In genomic region chr2:6929196-6929874, GRCh38 we compare ENCODE assay signal across 18 cellular contexts. TPM values are rescaled to one million over a fixed set of nuclear protein-coding genes. Genes with fewer than 3 reads are reported as not detected.
DNase-seq lines count a peak whose midpoint lies in the region; ATAC-seq and TF ChIP-seq lines count a peak whose summit lies in the region.
"Had no signal": no experiment of that assay in that cellular context is flagged by ENCODE, and none has a peak within 500 bp of the region (broad histone marks: within the 10 kb centered on the region; RNA-seq: fewer than 3 reads in every experiment).

No MANE protein-coding gene starts in this region.

- H3K9me3 Mint-ChIP-seq in activated naive CD8-positive, alpha-beta T cell treated with anti-CD3 and anti-CD28 coated beads, Interleukin-2, amount 10 ng/mL, durations not matched to agents 7 days and 5 days = peaks cover 5% of the 10 kb centered on the region
- H3K9me3 Mint-ChIP-seq in naive thymus-derived CD4-positive, alpha-beta T cell = peaks cover 0 to 19% (median 9%) of the 10 kb centered on the region in 11 donors
- H3K9me3 Mint-ChIP-seq: endodermal cell had no signal

- H3K9me3 ChIP-seq in naive thymus-derived CD4-positive, alpha-beta T cell (ENCODE audit: control insufficient read depth in 2 of 3, low read length in 3 of 3) = no peaks in the 10 kb centered on the region
- H3K9me3 ChIP-seq: Caco-2, testis had no signal

- H3K27me3 ChIP-seq in KMS-11 (ENCODE audit: insufficient read depth, low read depth) = no peaks in the 10 kb centered on the region
- peaks cover 0 to 2% of the 10 kb centered on the region in 2 donors for H3K27me3 ChIP-seq in naive thymus-derived CD4-positive, alpha-beta T cell (ENCODE audit: control insufficient read depth in 2 of 2, insufficient read depth in 2 of 2, low read length in 2 of 2)
- H3K27me3 ChIP-seq: testis had no signal

- CTCF ChIA-PET in naive thymus-derived CD4-positive, alpha-beta T cell (lab: Charles Lee) = interaction anchor here (1.0 to 1.4 kb wide), 4 partner anchors 8 to 84 kb away, joined by 3 to 8 read pairs (median 6); no protein-coding TSS in a partner anchor

- H4K20me1 ChIP-seq in KMS-11 (ENCODE audit: insufficient read depth) = no peaks in the 10 kb centered on the region

- DNase-seq in activated naive CD8-positive, alpha-beta T cell treated with anti-CD3 and anti-CD28 coated beads, Interleukin-2, amount 10 ng/mL, durations not matched to agents 7 days and 5 days = no peak
- DNase-seq in naive thymus-derived CD4-positive, alpha-beta T cell = no peak
- no peak for DNase-seq in GM19240 (ENCODE audit: insufficient read length, low spot score)
- DNase-seq: anterior cingulate cortex; Caco-2; kidney; mesenchymal stem cell; NCI-H226; stimulated activated CD4-positive, alpha-beta T cell treated with anti-CD3 and anti-CD28 coated beads, Interleukin-12 subunit alpha, Interleukin-12 subunit beta, amount 100 ng/mL, for 4 hours; testis had no signal

- H3K27ac Mint-ChIP-seq in activated naive CD8-positive, alpha-beta T cell treated with anti-CD3 and anti-CD28 coated beads, Interleukin-2, amount 10 ng/mL, durations not matched to agents 7 days and 5 days = no peak overlapping the region
- H3K27ac Mint-ChIP-seq in naive thymus-derived CD4-positive, alpha-beta T cell = peak overlapping the region in 6 of 9 donors; percentile 22 to 80 (median 72)
- H3K27ac Mint-ChIP-seq: activated T-helper 2 cell treated with anti-CD3 and anti-CD28 coated beads, Interferon-gamma antibody, Interleukin-2, Interleukin-4, amounts not matched to agents 10 μg/mL and 5 μg/mL and 100 μg/mL, durations not matched to agents 14 hours and 24 hours and 36 hours; endodermal cell had no signal

- H3K79me2 ChIP-seq in KMS-11 (ENCODE audit: insufficient read depth, low read depth) = no peaks in the 10 kb centered on the region

- POLR2A ChIA-PET in activated naive CD8-positive, alpha-beta T cell treated with anti-CD3 and anti-CD28 coated beads, Interleukin-2, amount 10 ng/mL, durations not matched to agents 7 days and 5 days (lab: Charles Lee) = interaction anchor here (0.7 to 2.6 kb wide), 3 partner anchors 10 to 52 kb away, joined by 3 to 13 read pairs (median 6); partner anchors contain the start of gene RSAD2
- POLR2A ChIA-PET in naive thymus-derived CD4-positive, alpha-beta T cell (lab: Charles Lee) = interaction anchor here (0.7 to 1.8 kb wide), 7 partner anchors 9 to 1753 kb away, joined by 3 to 4 read pairs (median 4); partner anchors contain the start of gene ID2

- H3K36me3 Mint-ChIP-seq in activated naive CD8-positive, alpha-beta T cell treated with anti-CD3 and anti-CD28 coated beads, Interleukin-2, amount 10 ng/mL, durations not matched to agents 7 days and 5 days = peaks cover 72% of the 10 kb centered on the region
- H3K36me3 Mint-ChIP-seq in naive thymus-derived CD4-positive, alpha-beta T cell = peaks cover 0 to 66% (median 41%) of the 10 kb centered on the region in 5 donors

- H3K9ac ChIP-seq in KMS-11 = no peak overlapping the region

- H3K4me3 Mint-ChIP-seq in activated naive CD8-positive, alpha-beta T cell treated with anti-CD3 and anti-CD28 coated beads, Interleukin-2, amount 10 ng/mL, durations not matched to agents 7 days and 5 days = peak overlapping the region; percentile 28
- H3K4me3 Mint-ChIP-seq in naive thymus-derived CD4-positive, alpha-beta T cell = peak overlapping the region in 7 of 10 donors; percentile 20 to 75 (median 52)
- H3K4me3 Mint-ChIP-seq: endodermal cell had no signal

- H3K36me3 ChIP-seq in KMS-11 (ENCODE audit: insufficient read depth) = no peaks in the 10 kb centered on the region
- peaks cover 0 to 3% (median 0%) of the 10 kb centered on the region in 3 experiments for H3K36me3 ChIP-seq in naive thymus-derived CD4-positive, alpha-beta T cell (ENCODE audit: control insufficient read depth in 2 of 3, insufficient read depth in 3 of 3, low read length in 3 of 3)

- ATAC-seq in GM18868 (IDR thresholded peaks at IDR 0.05; ENCODE audit: unreplicated experiment) (peak; percentile 32), GM21737 (IDR thresholded peaks at IDR 0.05; ENCODE audit: unreplicated experiment) (no peak), GM21447 (IDR thresholded peaks at IDR 0.05; ENCODE audit: unreplicated experiment) (no peak)
- ATAC-seq in activated naive CD8-positive, alpha-beta T cell treated with anti-CD3 and anti-CD28 coated beads, Interleukin-2, amount 10 ng/mL, durations not matched to agents 7 days and 5 days (ENCODE audit: low read depth) = peak; percentile 41
- no peak for ATAC-seq in naive thymus-derived CD4-positive, alpha-beta T cell
- ATAC-seq: HCT116 had no signal

- H2AFZ ChIP-seq in KMS-11 (ENCODE audit: low read depth) = no peak overlapping the region

- H3K27me3 Mint-ChIP-seq in activated naive CD8-positive, alpha-beta T cell treated with anti-CD3 and anti-CD28 coated beads, Interleukin-2, amount 10 ng/mL, durations not matched to agents 7 days and 5 days = no peaks in the 10 kb centered on the region
- H3K27me3 Mint-ChIP-seq in naive thymus-derived CD4-positive, alpha-beta T cell = no peaks in the 10 kb centered on the region

- no peak for TF ChIP-seq CTCF in KMS-11 (conservative IDR thresholded peaks at IDR 0.05; ENCODE audit: low read depth, low read length)

- H3K4me3 ChIP-seq in KMS-11 (IDR thresholded peaks at IDR 0.05; ENCODE audit: insufficient read depth, low read depth, low read length) = no peak overlapping the region
- H3K4me3 ChIP-seq in naive thymus-derived CD4-positive, alpha-beta T cell (ENCODE audit: low read length) = no peak overlapping the region
- H3K4me3 ChIP-seq: testis had no signal

- intact Hi-C loops in naive thymus-derived CD4-positive, alpha-beta T cell (cut with micrococcal nuclease) = no loop called here

- peaks cover 51% of the 10 kb centered on the region for H3K4me1 Mint-ChIP-seq in activated naive CD8-positive, alpha-beta T cell treated with anti-CD3 and anti-CD28 coated beads, Interleukin-2, amount 10 ng/mL, durations not matched to agents 7 days and 5 days
- peaks cover 40 to 91% (median 87%) of the 10 kb centered on the region in 7 donors for H3K4me1 Mint-ChIP-seq in naive thymus-derived CD4-positive, alpha-beta T cell

- H3K27ac ChIP-seq in KMS-11 = no peak overlapping the region
- H3K27ac ChIP-seq in naive thymus-derived CD4-positive, alpha-beta T cell (ENCODE audit: low read depth, low read length) = no peak overlapping the region
- H3K27ac ChIP-seq: HL-60, testis had no signal

- peaks cover 13% of the 10 kb centered on the region for H3K4me1 ChIP-seq in KMS-11 (ENCODE audit: low read depth, poor library complexity, severe bottlenecking)
- H3K4me1 ChIP-seq in naive thymus-derived CD4-positive, alpha-beta T cell (ENCODE audit: control insufficient read depth in 2 of 2, insufficient read depth in 2 of 2, low read length in 2 of 2) = peaks cover 0 to 44% of the 10 kb centered on the region in 2 donors
- H3K4me1 ChIP-seq: Caco-2 had no signal

- peak overlapping the region; percentile 37; the same call in 1 of the 2 replicates for H3K4me2 ChIP-seq in KMS-11

RNA-seq across cellular contexts. Expression of gene RNF144A, which starts 12.1 kb away (rescaled TPM):
- 10 to 100 TPM; 78.7 to 91.1 TPM for total RNA-seq in activated naive CD8-positive, alpha-beta T cell treated with anti-CD3 and anti-CD28 coated beads, Interleukin-2, amount 10 ng/mL, durations not matched to agents 7 days and 5 days
- 10 to 100 TPM; 40.0 to 74.4 (median 61.2) TPM for total RNA-seq in naive thymus-derived CD4-positive, alpha-beta T cell
- polyA plus RNA-seq in naive thymus-derived CD4-positive, alpha-beta T cell = 10 to 100 TPM; 21.2 to 23.5 TPM

RNA-seq across cellular contexts. Expression of gene RSAD2, which starts 51.8 kb away (rescaled TPM):
- total RNA-seq in activated naive CD8-positive, alpha-beta T cell treated with anti-CD3 and anti-CD28 coated beads, Interleukin-2, amount 10 ng/mL, durations not matched to agents 7 days and 5 days = 100 to 1,000 TPM; 104 to 105 TPM
- total RNA-seq in naive thymus-derived CD4-positive, alpha-beta T cell = 10 to 100 TPM in 1 of 5 experiments, 1 to 10 TPM in 4; 5.0 to 72.6 (median 5.6) TPM
- 10 to 100 TPM in 1 of 2 donors, 1 to 10 TPM in 1; 8.2 to 15.0 TPM for polyA plus RNA-seq in naive thymus-derived CD4-positive, alpha-beta T cell

Comparison
In these comparisons a context has a peak if more than half of its experiments do, and no peak if none do; other contexts are left out.
1. ATAC-seq: peak in GM18868 (single experiment) and activated naive CD8-positive, alpha-beta T cell treated with anti-CD3 and anti-CD28 coated beads, Interleukin-2, amount 10 ng/mL, durations not matched to agents 7 days and 5 days (single experiment); none in naive thymus-derived CD4-positive, alpha-beta T cell (single experiment), GM21737 (single experiment) and GM21447 (single experiment).